14 cellular contexts compared by ENCODE assay signal in the genomic region with DNA sequence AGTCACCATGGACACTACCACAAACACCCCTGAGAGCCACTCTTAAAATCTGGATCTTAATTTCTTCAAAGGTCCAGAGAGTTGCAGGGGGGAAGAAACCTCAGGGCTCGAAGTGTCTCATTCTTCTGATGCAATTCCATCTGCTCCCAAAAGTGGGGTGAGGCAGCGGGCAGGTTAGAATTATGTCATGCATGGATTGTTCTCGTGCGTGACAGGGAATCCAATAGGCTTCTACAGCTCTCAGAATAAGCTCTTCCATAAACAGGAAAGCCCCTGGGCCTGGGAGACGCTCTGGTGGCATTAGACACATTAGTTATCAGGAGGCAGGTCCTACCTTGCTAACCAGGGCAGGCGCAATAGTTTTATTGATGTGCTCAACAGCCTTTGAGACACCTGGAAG. TPM values are rescaled to one million over a fixed set of nuclear protein-coding genes. Genes with fewer than 3 reads are reported as not detected.
DNase-seq lines count a peak whose midpoint lies in the region; ATAC-seq and TF ChIP-seq lines count a peak whose summit lies in the region.
"Had no signal": no experiment of that assay in that cellular context is flagged by ENCODE, and none has a peak within 500 bp of the region (broad histone marks: within the 10 kb centered on the region; RNA-seq: fewer than 3 reads in every experiment).

No MANE protein-coding gene starts in this region.

- H3K4me1 Mint-ChIP-seq in CD4-positive, CD25-positive, alpha-beta regulatory T cell: peaks cover 15 to 62% (median 54%) of the 10 kb centered on the region in 4 donors
- H3K4me1 Mint-ChIP-seq in GM23338: peaks cover 66% of the 10 kb centered on the region
- peaks cover 57% of the 10 kb centered on the region for H3K4me1 Mint-ChIP-seq in activated T-helper 2 cell treated with anti-CD3 and anti-CD28 coated beads, Interferon-gamma antibody, Interleukin-2, Interleukin-4, amounts not matched to agents 10 μg/mL and 5 μg/mL and 100 μg/mL, durations not matched to agents 14 hours and 24 hours and 36 hours (ENCODE audit: low read depth)

- TF ChIP-seq CTCF in GM23338 (conservative IDR thresholded peaks at IDR 0.05; ENCODE audit: low read depth in 2 of 2) (no peak), liver (IDR thresholded peaks at IDR 0.05; ENCODE audit: low read depth, low read length, missing input control) (no peak)

- H3K27ac Mint-ChIP-seq in CD4-positive, CD25-positive, alpha-beta regulatory T cell: peak overlapping the region in 2 of 3 donors; percentile 35 to 51
- peak overlapping the region; percentile 82 for H3K27ac Mint-ChIP-seq in GM23338
- peak overlapping the region; percentile 51 for H3K27ac Mint-ChIP-seq in activated T-helper 2 cell treated with anti-CD3 and anti-CD28 coated beads, Interferon-gamma antibody, Interleukin-2, Interleukin-4, amounts not matched to agents 10 μg/mL and 5 μg/mL and 100 μg/mL, durations not matched to agents 14 hours and 24 hours and 36 hours

- no peak for ATAC-seq in CD4-positive, CD25-positive, alpha-beta regulatory T cell (ENCODE audit: low read depth in 2 of 2)
- ATAC-seq in GM23338 (no peak), HG03354 (IDR thresholded peaks at IDR 0.05; ENCODE audit: poor library complexity, severe bottlenecking, unreplicated experiment) (no peak), GM18867 (IDR thresholded peaks at IDR 0.05; ENCODE audit: unreplicated experiment) (no peak)
- ATAC-seq: heart right ventricle, left cardiac atrium, natural killer cell had no signal

- H3K9ac ChIP-seq in liver (ENCODE audit: low read depth in 1 of 2, low read length in 2 of 2): no peak overlapping the region

- DNase-seq in CD4-positive, CD25-positive, alpha-beta regulatory T cell: no peak
- no peak for DNase-seq in GM23338 (ENCODE audit: low spot score)
- DNase-seq in activated T-helper 2 cell treated with anti-CD3 and anti-CD28 coated beads, Interferon-gamma antibody, Interleukin-2, Interleukin-4, amounts not matched to agents 10 μg/mL and 5 μg/mL and 100 μg/mL, durations not matched to agents 14 hours and 24 hours and 36 hours (ENCODE audit: low spot score): no peak
- no peak for DNase-seq in effector CD4-positive, alpha-beta T cell
- DNase-seq: activated effector memory CD4-positive, alpha-beta T cell treated with Interleukin-2 at 50 U/mL for 16 hours; HCEC 1CT; heart right ventricle; left cardiac atrium; MG63; natural killer cell; sigmoid colon had no signal

- H3K27ac ChIP-seq in CD4-positive, CD25-positive, alpha-beta regulatory T cell (ENCODE audit: insufficient read depth, low read length, poor library complexity, severe bottlenecking): no peak overlapping the region
- H3K27ac ChIP-seq in GM23338 (ENCODE audit: low read depth) (peak overlapping the region; percentile 80), liver (ENCODE audit: low read depth in 1 of 2, low read length in 2 of 2) (peak overlapping the region; percentile 64 to 95)

- WGBS in liver: 59% methylated on average over 6 of the region's 6 CpGs

- H3K9me2 ChIP-seq in GM23338 (ENCODE audit: insufficient read depth): no peaks in the 10 kb centered on the region

- peaks cover 98% of the 10 kb centered on the region for H3K36me3 ChIP-seq in CD4-positive, CD25-positive, alpha-beta regulatory T cell (ENCODE audit: control insufficient read depth, insufficient read depth, low read length)
- H3K36me3 ChIP-seq in GM23338 (ENCODE audit: insufficient read depth): peaks cover 94% of the 10 kb centered on the region
- peaks cover 32 to 80% (median 63%) of the 10 kb centered on the region in 4 donors for H3K36me3 ChIP-seq in liver (ENCODE audit: control insufficient read depth in 4 of 4, insufficient read depth in 3 of 4, low read depth in 1 of 4, low read length in 3 of 4)

- H3K4me1 ChIP-seq in CD4-positive, CD25-positive, alpha-beta regulatory T cell (ENCODE audit: control insufficient read depth, insufficient read depth, low read length, poor library complexity, severe bottlenecking): peaks cover 19% of the 10 kb centered on the region
- H3K4me1 ChIP-seq in GM23338 (ENCODE audit: insufficient read depth) (peaks cover 26% of the 10 kb centered on the region), liver (ENCODE audit: control insufficient read depth in 4 of 4, insufficient read depth in 4 of 4, low read length in 3 of 4) (peaks cover 26 to 66% (median 53%) of the 10 kb centered on the region in 4 donors)

- H3K4me2 ChIP-seq in GM23338: no peak overlapping the region

- no peak for TF ChIP-seq RAD21 in liver (IDR thresholded peaks at IDR 0.05)

- intact Hi-C loops in activated T-helper 2 cell treated with anti-CD3 and anti-CD28 coated beads, Interferon-gamma antibody, Interleukin-2, Interleukin-4, amounts not matched to agents 10 μg/mL and 5 μg/mL and 100 μg/mL, durations not matched to agents 14 hours and 24 hours and 36 hours (cut with micrococcal nuclease): loop anchor here (10.0 kb wide), 1 partner anchor 55 kb away; the partner anchor contains the start of gene RERE

- H3K36me3 Mint-ChIP-seq in CD4-positive, CD25-positive, alpha-beta regulatory T cell: peaks cover 53% of the 10 kb centered on the region
- H3K36me3 Mint-ChIP-seq in GM23338 (ENCODE audit: low read depth): peaks cover 98% of the 10 kb centered on the region
- peaks cover 93% of the 10 kb centered on the region for H3K36me3 Mint-ChIP-seq in activated T-helper 2 cell treated with anti-CD3 and anti-CD28 coated beads, Interferon-gamma antibody, Interleukin-2, Interleukin-4, amounts not matched to agents 10 μg/mL and 5 μg/mL and 100 μg/mL, durations not matched to agents 14 hours and 24 hours and 36 hours (ENCODE audit: low read depth)
- H3K36me3 Mint-ChIP-seq: natural killer cell had no signal

- H3K9me3 Mint-ChIP-seq in CD4-positive, CD25-positive, alpha-beta regulatory T cell: no peaks in the 10 kb centered on the region
- no peaks in the 10 kb centered on the region for H3K9me3 Mint-ChIP-seq in GM23338
- H3K9me3 Mint-ChIP-seq in activated T-helper 2 cell treated with anti-CD3 and anti-CD28 coated beads, Interferon-gamma antibody, Interleukin-2, Interleukin-4, amounts not matched to agents 10 μg/mL and 5 μg/mL and 100 μg/mL, durations not matched to agents 14 hours and 24 hours and 36 hours: no peaks in the 10 kb centered on the region
- H3K9me3 Mint-ChIP-seq: natural killer cell had no signal

- H3K79me2 ChIP-seq in GM23338 (replicated peaks; ENCODE audit: insufficient read depth): peaks cover 76% of the 10 kb centered on the region

- peaks cover 67% of the 10 kb centered on the region for H4K20me1 ChIP-seq in GM23338 (replicated peaks; ENCODE audit: insufficient read depth)

- H3K27me3 ChIP-seq in CD4-positive, CD25-positive, alpha-beta regulatory T cell (ENCODE audit: control insufficient read depth, insufficient read depth, low read length): no peaks in the 10 kb centered on the region
- no peaks in the 10 kb centered on the region for H3K27me3 ChIP-seq in GM23338 (ENCODE audit: insufficient read depth)
- no peaks in the 10 kb centered on the region for H3K27me3 ChIP-seq in liver (ENCODE audit: control insufficient read depth in 4 of 4, insufficient read depth in 4 of 4, low read length in 3 of 4)
- H3K27me3 ChIP-seq: heart right ventricle, MG63, sigmoid colon had no signal

- H2AFZ ChIP-seq in GM23338: no peak overlapping the region

- H3K9me3 ChIP-seq in CD4-positive, CD25-positive, alpha-beta regulatory T cell (ENCODE audit: control insufficient read depth in 2 of 2, low read length in 2 of 2): no peaks in the 10 kb centered on the region
- H3K9me3 ChIP-seq in liver (ENCODE audit: control insufficient read depth in 4 of 4, low read length in 3 of 4): no peaks in the 10 kb centered on the region
- H3K9me3 ChIP-seq: heart right ventricle, MG63, sigmoid colon had no signal

- no peak overlapping the region for H3K4me3 Mint-ChIP-seq in CD4-positive, CD25-positive, alpha-beta regulatory T cell
- no peak overlapping the region; the same call in 2 of the 3 replicates for H3K4me3 Mint-ChIP-seq in GM23338
- peak overlapping the region; percentile 43 for H3K4me3 Mint-ChIP-seq in activated T-helper 2 cell treated with anti-CD3 and anti-CD28 coated beads, Interferon-gamma antibody, Interleukin-2, Interleukin-4, amounts not matched to agents 10 μg/mL and 5 μg/mL and 100 μg/mL, durations not matched to agents 14 hours and 24 hours and 36 hours (ENCODE audit: low read depth)
- H3K4me3 Mint-ChIP-seq: natural killer cell had no signal

- peaks cover 85% of the 10 kb centered on the region for H3F3A ChIP-seq in GM23338 (replicated peaks; ENCODE audit: low read depth)

- no peak overlapping the region for H3K4me3 ChIP-seq in CD4-positive, CD25-positive, alpha-beta regulatory T cell (ENCODE audit: low read depth, low read length)
- no peak overlapping the region for H3K4me3 ChIP-seq in GM23338
- H3K4me3 ChIP-seq in liver (ENCODE audit: low read depth in 1 of 3, low read length in 3 of 3): no peak overlapping the region
- H3K4me3 ChIP-seq: heart right ventricle, MG63, sigmoid colon had no signal

- H3K27me3 Mint-ChIP-seq in CD4-positive, CD25-positive, alpha-beta regulatory T cell: no peaks in the 10 kb centered on the region
- peaks cover 27% of the 10 kb centered on the region for H3K27me3 Mint-ChIP-seq in GM23338 (ENCODE audit: insufficient read depth, low read depth, poor library complexity)
- H3K27me3 Mint-ChIP-seq in activated T-helper 2 cell treated with anti-CD3 and anti-CD28 coated beads, Interferon-gamma antibody, Interleukin-2, Interleukin-4, amounts not matched to agents 10 μg/mL and 5 μg/mL and 100 μg/mL, durations not matched to agents 14 hours and 24 hours and 36 hours (ENCODE audit: low read depth): no peaks in the 10 kb centered on the region

TF ChIP-seq in liver, 16 proteins besides CTCF, POLR2A, EP300 and RAD21 (continues in another document):
- peak in 1 of 2 donors; percentile 14 for TF ChIP-seq HNF4A (conservative IDR thresholded peaks at IDR 0.05)

RNA-seq across cellular contexts. Expression of gene ENO1, which starts 8.4 kb away (rescaled TPM):
- 353 TPM for total RNA-seq in CD4-positive, CD25-positive, alpha-beta regulatory T cell
- 1,000 to 10,000 TPM in 3 of 4 donors, 100 to 1,000 TPM in 1; 913 to 1,094 (median 1,059) TPM for polyA plus RNA-seq in CD4-positive, CD25-positive, alpha-beta regulatory T cell
- total RNA-seq in GM23338 (2014; rRNA removed; shearing (Covaris generic)): 1,517 and 1,831 TPM in 2 replicates
- polyA plus RNA-seq in GM23338 (2016; fragmentation: Nextera tagmentation; extraction: Ambion mirVana): 882 and 910 TPM in 2 replicates
- 3,630 and 3,637 TPM in 2 replicates for total RNA-seq in activated T-helper 2 cell treated with anti-CD3 and anti-CD28 coated beads, Interferon-gamma antibody, Interleukin-2, Interleukin-4, amounts not matched to agents 10 μg/mL and 5 μg/mL and 100 μg/mL, durations not matched to agents 14 hours and 24 hours and 36 hours
- total RNA-seq in liver: 100 to 1,000 TPM; 270 to 394 TPM
- 100 to 1,000 TPM; 365 to 499 TPM for polyA plus RNA-seq in liver

RNA-seq across cellular contexts. Expression of gene RERE, which starts 52.7 kb away (rescaled TPM):
- 127 TPM for total RNA-seq in CD4-positive, CD25-positive, alpha-beta regulatory T cell
- 1 to 10 TPM; 3.1 to 5.8 (median 4.9) TPM for polyA plus RNA-seq in CD4-positive, CD25-positive, alpha-beta regulatory T cell
- total RNA-seq in GM23338 (2014; rRNA removed; shearing (Covaris generic)): 157 and 170 TPM in 2 replicates
- 148 and 166 TPM in 2 replicates for polyA plus RNA-seq in GM23338 (2016; fragmentation: Nextera tagmentation; extraction: Ambion mirVana)
- total RNA-seq in activated T-helper 2 cell treated with anti-CD3 and anti-CD28 coated beads, Interferon-gamma antibody, Interleukin-2, Interleukin-4, amounts not matched to agents 10 μg/mL and 5 μg/mL and 100 μg/mL, durations not matched to agents 14 hours and 24 hours and 36 hours: 139 and 154 TPM in 2 replicates
- 10 to 100 TPM; 37.1 to 49.1 TPM for total RNA-seq in liver
- 10 to 100 TPM in 1 of 2 donors, 1 to 10 TPM in 1; 9.8 to 12.6 TPM for polyA plus RNA-seq in liver
